Comparison of ENCODE assay signal across 1 cellular context in the genomic region with DNA sequence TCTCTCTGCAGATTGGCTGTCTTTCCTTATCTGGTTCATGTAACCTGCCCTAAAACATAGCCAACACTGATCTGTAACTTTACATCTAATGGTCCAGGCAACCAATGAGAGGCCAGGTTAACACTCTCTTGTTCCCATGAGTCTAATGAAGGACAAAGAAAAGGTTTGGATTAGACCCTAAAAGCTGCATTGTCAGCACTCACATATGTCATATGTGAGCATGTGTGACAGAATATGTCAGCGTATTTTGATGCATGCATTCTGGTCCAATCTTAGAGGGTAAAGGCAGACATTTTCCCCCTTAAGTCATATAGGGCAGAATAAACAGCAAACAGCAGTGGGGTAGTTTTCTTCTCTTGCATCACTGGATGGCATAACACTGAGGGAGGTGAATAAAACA.
A peak's percentile ranks its signal among the peaks of the same experiment; 100 is the strongest.
TF ChIP-seq lines count a peak whose summit lies in the region.

No MANE protein-coding gene starts in this region.

TF ChIP-seq in HepG2, 621 proteins besides CTCF, POLR2A, EP300 and RAD21:
- TF ChIP-seq, protein P1, sequence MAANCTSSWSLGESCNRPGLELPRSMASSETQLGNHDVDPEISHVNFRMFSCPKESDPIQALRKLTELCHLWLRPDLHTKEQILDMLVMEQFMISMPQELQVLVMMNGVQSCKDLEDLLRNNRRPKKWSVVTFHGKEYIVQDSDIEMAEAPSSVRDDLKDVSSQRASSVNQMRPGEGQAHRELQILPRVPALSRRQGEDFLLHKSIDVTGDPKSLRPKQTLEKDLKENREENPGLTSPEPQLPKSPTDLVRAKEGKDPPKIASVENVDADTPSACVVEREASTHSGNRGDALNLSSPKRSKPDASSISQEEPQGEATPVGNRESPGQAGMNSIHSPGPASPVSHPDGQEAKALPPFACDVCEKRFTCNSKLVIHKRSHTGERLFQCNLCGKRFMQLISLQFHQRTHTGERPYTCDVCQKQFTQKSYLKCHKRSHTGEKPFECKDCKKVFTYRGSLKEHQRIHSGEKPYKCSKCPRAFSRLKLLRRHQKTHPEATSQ (CRISPR knock-in tag; IDR thresholded peaks at IDR 0.05; ENCODE audit: borderline replicate concordance), result no peak
- TF ChIP-seq, protein P2, sequence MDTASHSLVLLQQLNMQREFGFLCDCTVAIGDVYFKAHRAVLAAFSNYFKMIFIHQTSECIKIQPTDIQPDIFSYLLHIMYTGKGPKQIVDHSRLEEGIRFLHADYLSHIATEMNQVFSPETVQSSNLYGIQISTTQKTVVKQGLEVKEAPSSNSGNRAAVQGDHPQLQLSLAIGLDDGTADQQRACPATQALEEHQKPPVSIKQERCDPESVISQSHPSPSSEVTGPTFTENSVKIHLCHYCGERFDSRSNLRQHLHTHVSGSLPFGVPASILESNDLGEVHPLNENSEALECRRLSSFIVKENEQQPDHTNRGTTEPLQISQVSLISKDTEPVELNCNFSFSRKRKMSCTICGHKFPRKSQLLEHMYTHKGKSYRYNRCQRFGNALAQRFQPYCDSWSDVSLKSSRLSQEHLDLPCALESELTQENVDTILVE (CRISPR knock-in tag; IDR thresholded peaks at IDR 0.05), result no peak
- TF ChIP-seq MAFF (IDR thresholded peaks at IDR 0.05; ENCODE audit: low read depth, low read length) (peak; percentile 57), MAFK (conservative IDR thresholded peaks at IDR 0.05 in 1 of 2, IDR thresholded peaks at IDR 0.05 in 1 of 2; ENCODE audit: low read length in 2 of 2) (peak; percentile 26 to 57; a peak in 2 of 4 replicates), ZNF792 (CRISPR knock-in tag; IDR thresholded peaks at IDR 0.05) (no peak)
